Comparison of ENCODE assay signal across 25 cellular contexts in genomic region chr1:196677781-196678509, GRCh38. TPM values are rescaled to one million over a fixed set of nuclear protein-coding genes. Genes with fewer than 3 reads are reported as not detected.
A peak's percentile ranks its signal among the peaks of the same experiment; 100 is the strongest.
DNase-seq lines count a peak whose midpoint lies in the region; ATAC-seq, FAIRE-seq and TF ChIP-seq lines count a peak whose summit lies in the region.
"Had no signal": no experiment of that assay in that cellular context is flagged by ENCODE, and none has a peak within 500 bp of the region (broad histone marks: within the 10 kb centered on the region; RNA-seq: fewer than 3 reads in every experiment).

No MANE protein-coding gene starts in this region.

- H3K79me2 ChIP-seq in PC-3 (ENCODE audit: low read length) = no peaks in the 10 kb centered on the region
- H3K79me2 ChIP-seq: parathyroid adenoma had no signal

- DNase-seq in EL (peak; percentile 22), PC-3 (peak; percentile 31), astrocyte of the hippocampus (ENCODE audit: low read depth, low spot score) (peak; percentile 29), non-pigmented ciliary epithelial cell (ENCODE audit: low read depth) (peak; percentile 17), GM12892 (ENCODE audit: insufficient read length) (no peak), adrenal gland (no peak), AG08395 (ENCODE audit: low spot score) (no peak), NCI-H187 treated with DMSO at 0.1 percent for 48 hours (lab: John Stamatoyannopoulos, UW) (no peak)
- DNase-seq: activated CD8-positive, alpha-beta T cell treated with anti-CD3 and anti-CD28 coated beads, Interleukin-2, amount 10 ng/mL, durations not matched to agents 7 days and 5 days; DMS53; dorsolateral prefrontal cortex; left ventricle myocardium superior; midbrain; NCI-H1694 treated with DMSO at 0.1 percent for 48 hours; NCI-H2171; NCI-H510A treated with DMSO at 0.1 percent for 48 hours; NK-92 treated with Interleukin-12 subunit alpha and Interleukin-12 subunit beta, amount 100 ng/mL, for 24 hours; Peyer's patch; right cardiac atrium; stimulated activated CD4-positive, alpha-beta T cell treated with anti-CD3 and anti-CD28 coated beads, Interleukin-12 subunit alpha, Interleukin-12 subunit beta, amount 100 ng/mL, for 4 hours; stimulated activated CD4-positive, alpha-beta T cell treated with anti-CD3 and anti-CD28 coated beads, Interleukin-4, amount 100 ng/mL, for 24 hours; T-helper 17 cell had no signal

- no peaks in the 10 kb centered on the region for H3K9me2 ChIP-seq in PC-3 (replicated peaks; ENCODE audit: low read length)

- H3K9me3 ChIP-seq in PC-3 (ENCODE audit: low read length) (no peaks in the 10 kb centered on the region), adrenal gland (replicated peaks in 1 of 3) (no peaks in the 10 kb centered on the region)
- H3K9me3 ChIP-seq: ascending aorta, Peyer's patch had no signal

- no peak for TF ChIP-seq POLR2A in GM12892 (IDR thresholded peaks at IDR 0.05; ENCODE audit: low read depth, low read length)
- no peak for TF ChIP-seq POLR2A in adrenal gland (IDR thresholded peaks at IDR 0.05)

- no peak overlapping the region for H2AFZ ChIP-seq in PC-3 (ENCODE audit: low read length)
- H2AFZ ChIP-seq: parathyroid adenoma had no signal

- no peak overlapping the region for H3K9ac ChIP-seq in PC-3 (ENCODE audit: low read length)
- H3K9ac ChIP-seq: parathyroid adenoma had no signal

- H3K4me3 ChIP-seq in PC-3 (ENCODE audit: low read length) (no peak overlapping the region), adrenal gland (no peak overlapping the region)
- H3K4me3 ChIP-seq: ascending aorta, dorsolateral prefrontal cortex, Peyer's patch had no signal

- H3K4me1 ChIP-seq in PC-3 (ENCODE audit: insufficient read depth, low read length) = peaks cover 14% of the 10 kb centered on the region
- H3K4me1 ChIP-seq in adrenal gland (replicated peaks in 1 of 2) = no peaks in the 10 kb centered on the region
- H3K4me1 ChIP-seq: ascending aorta, parathyroid adenoma, Peyer's patch had no signal

- no peaks in the 10 kb centered on the region for H3K27me3 ChIP-seq in PC-3 (ENCODE audit: low read length)
- H3K27me3 ChIP-seq in adrenal gland = no peaks in the 10 kb centered on the region
- H3K27me3 ChIP-seq: ascending aorta, dorsolateral prefrontal cortex, Peyer's patch had no signal

- H3K27ac ChIP-seq in PC-3 (ENCODE audit: low read length) (no peak overlapping the region), adrenal gland (no peak overlapping the region)
- H3K27ac ChIP-seq: ascending aorta, dorsolateral prefrontal cortex, parathyroid adenoma, Peyer's patch had no signal

- H3K36me3 ChIP-seq in PC-3 (ENCODE audit: low read depth, low read length) (no peaks in the 10 kb centered on the region), adrenal gland (replicated peaks in 1 of 2) (no peaks in the 10 kb centered on the region)
- H3K36me3 ChIP-seq: ascending aorta, Peyer's patch had no signal

- H3F3A ChIP-seq in PC-3 (ENCODE audit: low read length, unreplicated experiment) = no peaks in the 10 kb centered on the region

- H4K20me1 ChIP-seq in PC-3 (ENCODE audit: low read length) = no peaks in the 10 kb centered on the region

- intact Hi-C loops in PC-3 (cut with micrococcal nuclease) (no loop called here), adrenal gland (cut with DNase I) (no loop called here)

- no TSS peak for BruUV-seq in PC-3 (replicated peaks; lab: Mats Ljungman, UMichigan)

- 49 to 59% (median 51%) methylated on average over 2 of the region's 2 CpGs for WGBS in adrenal gland, 4 donors

- peak; percentile 37 for ATAC-seq in PC-3
- ATAC-seq: activated CD8-positive, alpha-beta T cell treated with anti-CD3 and anti-CD28 coated beads, Interleukin-2, amount 10 ng/mL, durations not matched to agents 7 days and 5 days; left ventricle myocardium superior; right cardiac atrium; stimulated activated effector memory CD8-positive, alpha-beta T cell treated with anti-CD3 and anti-CD28 coated beads, Interleukin-12 subunit alpha, Interleukin-12 subunit beta, amount 100 ng/mL, for 72 hours; T-helper 17 cell had no signal

- H3K4me2 ChIP-seq in PC-3 (ENCODE audit: low read length) = peak overlapping the region; percentile 37; the same call in 1 of the 2 replicates

- FAIRE-seq in GM12892 (lab: Jason Lieb, UNC) = no peak

- TF ChIP-seq CTCF in PC-3 (conservative IDR thresholded peaks at IDR 0.05; ENCODE audit: low read depth, low read length) (no peak), adrenal gland (IDR thresholded peaks at IDR 0.05) (no peak)

- CTCF ChIA-PET in PC-3 (lab: Charles Lee) = no interaction called here

- POLR2A ChIA-PET in PC-3 (lab: Charles Lee; ENCODE audit: unreplicated experiment) = no interaction called here

RNA-seq across cellular contexts. Expression of gene CFH, which starts 26.1 kb away (rescaled TPM):
- total RNA-seq in PC-3 (2014; rRNA removed) (0.80 and 1.9 TPM in 2 replicates), adrenal gland (100 to 1,000 TPM in 2 of 8 donors, 10 to 100 TPM in 6; 51.5 to 151 (median 79.7) TPM)
- polyA plus RNA-seq in GM12892 (2012; ENCODE audit: missing spikeins) = not detected
- 10 to 100 TPM; 33.0 to 83.8 (median 40.4) TPM for polyA plus RNA-seq in adrenal gland

Comparison
In these comparisons a context has a peak if more than half of its experiments do, and no peak if none do; other contexts are left out.
1. DNase-seq: peak in EL (single experiment), PC-3 (single experiment), astrocyte of the hippocampus (single experiment) and non-pigmented ciliary epithelial cell (single experiment); none in GM12892 (single experiment), adrenal gland (0 of 7), AG08395 (single experiment) and NCI-H187 treated with DMSO at 0.1 percent for 48 hours (single experiment).
2. RNA of gene CFH, which starts 26.1 kb away (total RNA-seq): 51.5 to 151 TPM in adrenal gland; 0.80 to 1.9 TPM in PC-3; every median in the first group is over 10 times any median in the second.